In the genomic region with DNA sequence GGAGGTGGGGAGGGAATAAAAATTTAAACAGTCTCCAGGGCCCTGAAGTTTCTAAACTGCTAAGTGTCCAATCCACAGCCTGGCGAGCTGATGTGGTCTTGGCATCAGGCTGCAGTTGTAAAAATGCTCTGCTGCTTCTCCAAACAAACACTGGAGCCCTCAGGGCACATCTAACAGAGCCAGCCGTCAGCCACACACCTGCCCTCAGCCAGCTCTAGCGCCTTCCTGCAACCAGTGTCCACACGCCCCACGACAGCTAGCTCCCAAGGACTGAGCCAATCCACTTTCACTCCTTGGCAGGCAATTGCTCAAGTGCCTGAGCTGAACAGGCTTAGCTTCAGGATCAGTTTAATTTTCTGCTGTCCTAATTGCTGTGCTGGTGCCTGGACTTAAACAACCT, we compare ENCODE assay signal across 13 cellular contexts.
DNase-seq lines count a peak whose midpoint lies in the region; ATAC-seq and TF ChIP-seq lines count a peak whose summit lies in the region.
"Had no signal": no experiment of that assay in that cellular context is flagged by ENCODE, and none has a peak within 500 bp of the region (broad histone marks: within the 10 kb centered on the region; RNA-seq: fewer than 3 reads in every experiment).

No MANE protein-coding gene starts in this region.

- peaks cover 46% of the 10 kb centered on the region for H3K4me1 ChIP-seq in left ventricle myocardium inferior
- H3K4me1 ChIP-seq in heart right ventricle: peaks cover 0 to 38% (median 3%) of the 10 kb centered on the region in 9 donors
- H3K4me1 ChIP-seq in stomach smooth muscle (ENCODE audit: control insufficient read depth, insufficient read depth, low read length): peaks cover 3% of the 10 kb centered on the region
- H3K4me1 ChIP-seq in OCI-LY7 (ENCODE audit: insufficient read depth, low read length, poor library complexity, severe bottlenecking): no peaks in the 10 kb centered on the region
- H3K4me1 ChIP-seq: Caco-2 had no signal

- H3K9me2 ChIP-seq in OCI-LY7 (ENCODE audit: insufficient read depth, low read length): no peaks in the 10 kb centered on the region

- H3K27ac ChIP-seq in left ventricle myocardium inferior (replicated peaks): no peak overlapping the region
- H3K27ac ChIP-seq in heart right ventricle: no peak overlapping the region
- H3K27ac ChIP-seq in stomach smooth muscle (ENCODE audit: low read length): peak overlapping the region; percentile 11
- no peak overlapping the region for H3K27ac ChIP-seq in OCI-LY7 (ENCODE audit: low read depth, low read length, poor library complexity, severe bottlenecking)

- no peaks in the 10 kb centered on the region for H3K27me3 Mint-ChIP-seq in activated T-helper 2 cell treated with anti-CD3 and anti-CD28 coated beads, Interferon-gamma antibody, Interleukin-2, Interleukin-4, amounts not matched to agents 10 μg/mL and 5 μg/mL and 100 μg/mL, durations not matched to agents 14 hours and 24 hours and 36 hours (ENCODE audit: low read depth)

- no peak overlapping the region for H3K27ac Mint-ChIP-seq in activated T-helper 2 cell treated with anti-CD3 and anti-CD28 coated beads, Interferon-gamma antibody, Interleukin-2, Interleukin-4, amounts not matched to agents 10 μg/mL and 5 μg/mL and 100 μg/mL, durations not matched to agents 14 hours and 24 hours and 36 hours

- H3K9me3 ChIP-seq in left ventricle myocardium inferior (replicated peaks): peaks cover 9% of the 10 kb centered on the region
- H3K9me3 ChIP-seq in heart right ventricle: peaks cover 0 to 5% (median 0%) of the 10 kb centered on the region in 11 donors
- peaks cover 0 to 1% of the 10 kb centered on the region in 2 donors for H3K9me3 ChIP-seq in stomach smooth muscle (ENCODE audit: control insufficient read depth in 2 of 2, low read length in 2 of 2)
- no peaks in the 10 kb centered on the region for H3K9me3 ChIP-seq in OCI-LY7 (ENCODE audit: low read length)
- H3K9me3 ChIP-seq: Caco-2, mucosa of descending colon had no signal

- H3K4me3 ChIP-seq in left ventricle myocardium inferior (no peak overlapping the region), heart right ventricle (no peak overlapping the region), stomach smooth muscle (ENCODE audit: low read length in 2 of 2) (no peak overlapping the region), OCI-LY7 (ENCODE audit: low read depth, low read length, poor library complexity, severe bottlenecking) (no peak overlapping the region)
- H3K4me3 ChIP-seq: mucosa of descending colon had no signal

- peaks cover 3% of the 10 kb centered on the region for H3K9me3 Mint-ChIP-seq in activated T-helper 2 cell treated with anti-CD3 and anti-CD28 coated beads, Interferon-gamma antibody, Interleukin-2, Interleukin-4, amounts not matched to agents 10 μg/mL and 5 μg/mL and 100 μg/mL, durations not matched to agents 14 hours and 24 hours and 36 hours

- no peak overlapping the region for H3K9ac ChIP-seq in stomach smooth muscle (ENCODE audit: low read length in 2 of 2)

- no peak overlapping the region for H3K4me3 Mint-ChIP-seq in activated T-helper 2 cell treated with anti-CD3 and anti-CD28 coated beads, Interferon-gamma antibody, Interleukin-2, Interleukin-4, amounts not matched to agents 10 μg/mL and 5 μg/mL and 100 μg/mL, durations not matched to agents 14 hours and 24 hours and 36 hours (ENCODE audit: low read depth)

- DNase-seq in Right ventricle myocardium inferior (ENCODE audit: missing footprints) (no peak), left ventricle myocardium inferior (no peak), NCI-H748 treated with DMSO at 0.1 percent for 48 hours (lab: John Stamatoyannopoulos, UW) (peak; percentile 69), heart right ventricle (peak in 1 of 2 donors; percentile 52), OCI-LY7 (ENCODE audit: low spot score) (no peak), SKM-1 treated with dmso at 0.1 percent for 144 hours (lab: John Stamatoyannopoulos, UW; ENCODE audit: unreplicated experiment) (no peak)
- DNase-seq in activated T-helper 2 cell treated with anti-CD3 and anti-CD28 coated beads, Interferon-gamma antibody, Interleukin-2, Interleukin-4, amounts not matched to agents 10 μg/mL and 5 μg/mL and 100 μg/mL, durations not matched to agents 14 hours and 24 hours and 36 hours (ENCODE audit: low spot score): no peak
- DNase-seq: activated T-cell treated with anti-CD3 and anti-CD28 coated beads for 4 hours, Caco-2, mucosa of descending colon had no signal

- no TSS peak for BruUV-seq in OCI-LY7 (replicated peaks; lab: Mats Ljungman, UMichigan)

- no peaks in the 10 kb centered on the region for H3K79me2 ChIP-seq in OCI-LY7 (ENCODE audit: insufficient read depth, low read depth, low read length)

- TF ChIP-seq CTCF in left ventricle myocardium inferior (IDR thresholded peaks at IDR 0.05; ENCODE audit: borderline replicate concordance) (no peak), heart right ventricle (IDR thresholded peaks at IDR 0.05) (no peak), OCI-LY7 (conservative IDR thresholded peaks at IDR 0.05; ENCODE audit: low read length) (no peak)

- ATAC-seq in Right ventricle myocardium inferior (peak; percentile 91), heart right ventricle (peak in 5 of 8 donors; percentile 46 to 92 (median 81))
- ATAC-seq: activated CD4-positive, CD25-positive, alpha-beta regulatory T cell treated with anti-CD3 and anti-CD28 coated beads, Interleukin-2, amount 50 U/mL, for 24 hours; mucosa of descending colon; SK-N-SH treated with all-trans-retinoic acid at 6 μM for 48 hours had no signal

- POLR2A ChIA-PET in OCI-LY7 (lab: Charles Lee): interaction anchor here (0.6 kb wide), 1 partner anchor 817 kb away, joined by 3 read pairs; no protein-coding TSS in a partner anchor

- H3K27me3 ChIP-seq in left ventricle myocardium inferior (ENCODE audit: low read depth) (no peaks in the 10 kb centered on the region), heart right ventricle (no peaks in the 10 kb centered on the region), stomach smooth muscle (ENCODE audit: control insufficient read depth in 1 of 2, insufficient read depth in 2 of 2, low read length in 2 of 2) (no peaks in the 10 kb centered on the region)

- intact Hi-C loops in Right ventricle myocardium inferior (cut with DNase I) (no loop called here), left ventricle myocardium inferior (cut with micrococcal nuclease) (no loop called here), heart right ventricle (cut with DNase I) (loop anchor here in 1 of 10 donors (10.0 kb wide), 1 partner anchor 202 kb away; no protein-coding TSS in a partner anchor), OCI-LY7 (cut with micrococcal nuclease; ENCODE audit: unreplicated experiment) (no loop called here)
- intact Hi-C loops in activated T-helper 2 cell treated with anti-CD3 and anti-CD28 coated beads, Interferon-gamma antibody, Interleukin-2, Interleukin-4, amounts not matched to agents 10 μg/mL and 5 μg/mL and 100 μg/mL, durations not matched to agents 14 hours and 24 hours and 36 hours (cut with micrococcal nuclease): no loop called here

- no peak overlapping the region for H2AFZ ChIP-seq in OCI-LY7 (ENCODE audit: low read length)

- H3K4me1 Mint-ChIP-seq in activated T-helper 2 cell treated with anti-CD3 and anti-CD28 coated beads, Interferon-gamma antibody, Interleukin-2, Interleukin-4, amounts not matched to agents 10 μg/mL and 5 μg/mL and 100 μg/mL, durations not matched to agents 14 hours and 24 hours and 36 hours (ENCODE audit: low read depth): no peaks in the 10 kb centered on the region

- 69 to 73% methylated on average over 5 of the region's 5 CpGs for WGBS in heart right ventricle, 2 donors

- CTCF ChIA-PET in OCI-LY7 (lab: Charles Lee; ENCODE audit: unreplicated experiment): no interaction called here

- H3K36me3 ChIP-seq in left ventricle myocardium inferior (peaks cover 13% of the 10 kb centered on the region), heart right ventricle (peaks cover 0 to 17% (median 0%) of the 10 kb centered on the region in 9 donors), stomach smooth muscle (ENCODE audit: control insufficient read depth in 2 of 2, insufficient read depth in 2 of 2, low read length in 2 of 2) (peaks cover 0 to 2% of the 10 kb centered on the region in 2 donors), OCI-LY7 (ENCODE audit: insufficient read depth, low read length) (no peaks in the 10 kb centered on the region)

- no peaks in the 10 kb centered on the region for H4K20me1 ChIP-seq in OCI-LY7 (ENCODE audit: insufficient read depth, low read length)

- no peak overlapping the region for H3K4me2 ChIP-seq in OCI-LY7 (ENCODE audit: low read length)

- H3K36me3 Mint-ChIP-seq in activated T-helper 2 cell treated with anti-CD3 and anti-CD28 coated beads, Interferon-gamma antibody, Interleukin-2, Interleukin-4, amounts not matched to agents 10 μg/mL and 5 μg/mL and 100 μg/mL, durations not matched to agents 14 hours and 24 hours and 36 hours (ENCODE audit: low read depth): no peaks in the 10 kb centered on the region
